7 cellular contexts compared by ENCODE assay signal in genomic region chr10:107075117-107075516, GRCh38.
"Had no signal": no experiment of that assay in that cellular context is flagged by ENCODE, and none has a peak within 500 bp of the region (broad histone marks: within the 10 kb centered on the region; RNA-seq: fewer than 3 reads in every experiment).

No MANE protein-coding gene starts in this region.

- H3K27ac Mint-ChIP-seq: GM23338, H9 had no signal

- H3K4me3 ChIP-seq: GM23338 had no signal

- FAIRE-seq: H1, H54, HTR-8/SVneo had no signal

- H3K9me3 Mint-ChIP-seq: GM23338, H9 had no signal

- H2AFZ ChIP-seq: GM23338 had no signal

- DNase-seq: H9, HCEC 1CT, IMR-90 had no signal

- H3K4me3 Mint-ChIP-seq: GM23338, H9 had no signal

- H3K4me2 ChIP-seq: GM23338 had no signal
